In the genomic region with DNA sequence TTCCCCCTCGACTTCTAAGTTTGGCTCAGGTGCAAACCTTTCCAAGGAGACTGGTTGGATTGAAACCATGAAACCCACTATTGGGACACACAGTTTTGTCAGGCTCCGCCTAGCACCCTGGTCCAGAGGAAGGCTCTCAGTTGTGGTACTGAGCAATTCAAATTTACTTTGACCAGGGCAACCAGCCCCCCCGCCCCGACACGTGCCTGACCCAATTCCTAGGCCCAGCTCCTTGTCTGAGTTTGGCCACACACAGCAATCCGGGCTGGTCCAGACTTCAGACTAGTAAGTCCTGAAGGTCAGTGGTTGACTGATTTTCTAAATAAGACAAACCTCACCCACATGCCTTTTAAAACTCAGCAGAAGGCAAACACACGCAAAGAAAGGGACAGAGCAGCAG, we compare ENCODE assay signal across 1 cellular context.
TF ChIP-seq lines count a peak whose summit lies in the region.

No MANE protein-coding gene starts in this region.

TF ChIP-seq in IMR-90, 13 proteins besides CTCF, POLR2A, EP300 and RAD21:
- no peak for TF ChIP-seq SMC3 (IDR thresholded peaks at IDR 0.05; ENCODE audit: low read depth, low read length)
- no peak for TF ChIP-seq RFX5 (IDR thresholded peaks at IDR 0.05; ENCODE audit: low read depth, low read length)
- no peak for TF ChIP-seq NFE2L2 (IDR thresholded peaks at IDR 0.05; ENCODE audit: low read depth, low read length)
- TF ChIP-seq RCOR1 (IDR thresholded peaks at IDR 0.05; ENCODE audit: insufficient replicate concordance, low read length), result no peak
- TF ChIP-seq FOS (IDR thresholded peaks at IDR 0.05; ENCODE audit: low read depth, low read length), result no peak
- no peak for TF ChIP-seq MAFK (IDR thresholded peaks at IDR 0.05; ENCODE audit: low read depth, low read length)
